Comparison of ENCODE assay signal across 24 cellular contexts in genomic region chr11:44507491-44507890, GRCh38. TPM values are rescaled to one million over a fixed set of nuclear protein-coding genes. Genes with fewer than 3 reads are reported as not detected.
DNase-seq lines count a peak whose midpoint lies in the region; ATAC-seq, FAIRE-seq and TF ChIP-seq lines count a peak whose summit lies in the region.
"Had no signal": no experiment of that assay in that cellular context is flagged by ENCODE, and none has a peak within 500 bp of the region (broad histone marks: within the 10 kb centered on the region; RNA-seq: fewer than 3 reads in every experiment).

No MANE protein-coding gene starts in this region.

- H2AFZ ChIP-seq in H1 (ENCODE audit: low read length) = no peak overlapping the region

- TF ChIP-seq CTCF in HEK293 (tag by site-specific recombination; IDR thresholded peaks at IDR 0.05) (no peak), WTC11 (IDR thresholded peaks at IDR 0.05) (no peak), H1 (IDR thresholded peaks at IDR 0.05; ENCODE audit: control extremely low read depth in 1 of 3, insufficient read depth in 1 of 3, low read depth in 1 of 3, low read length in 3 of 3) (no peak), HFFc6 (IDR thresholded peaks at IDR 0.05) (no peak), esophagus muscularis mucosa (IDR thresholded peaks at IDR 0.05) (no peak)

- CTCF ChIA-PET in HEK293 (lab: Yijun Ruan, JAX) (interaction anchor here (0.6 kb wide), 1 partner anchor 17 kb away, joined by 4 read pairs; no protein-coding TSS in a partner anchor), WTC11 (lab: Charles Lee) (interaction anchor here (0.6 to 1.1 kb wide), 2 partner anchors 16 to 40 kb away, joined by 3 read pairs; no protein-coding TSS in a partner anchor), H1 (lab: Charles Lee; ENCODE audit: partially characterized antibody) (interaction anchor here (0.9 kb wide), 1 partner anchor 14 kb away, joined by 3 read pairs; no protein-coding TSS in a partner anchor)

- no peak for TF ChIP-seq RAD21 in H1 (IDR thresholded peaks at IDR 0.05 in 1 of 2, conservative IDR thresholded peaks at IDR 0.05 in 1 of 2; ENCODE audit: low read depth in 2 of 2, low read length in 2 of 2)

- H3K36me3 ChIP-seq in HEK293 (ENCODE audit: control insufficient read depth in 2 of 2, insufficient read depth in 1 of 2, low read length in 2 of 2) (no peaks in the 10 kb centered on the region), H1 (ENCODE audit: control insufficient read depth in 2 of 4, insufficient read depth in 4 of 4, low read length in 3 of 4) (no peaks in the 10 kb centered on the region), esophagus muscularis mucosa (no peaks in the 10 kb centered on the region)
- H3K36me3 ChIP-seq: BE2C, BLaER1 had no signal

- H3K4me1 Mint-ChIP-seq in WTC11 (no peaks in the 10 kb centered on the region), HFFc6 (ENCODE audit: low read depth) (no peaks in the 10 kb centered on the region)
- H3K4me1 Mint-ChIP-seq: CD14-positive monocyte; CD4-positive, alpha-beta memory T cell; CD4-positive, CD25-positive, alpha-beta regulatory T cell; CD8-positive, alpha-beta memory T cell had no signal

- TF ChIP-seq EP300 in H1 (IDR thresholded peaks at IDR 0.05; ENCODE audit: borderline replicate concordance in 1 of 2, low read depth in 2 of 2, low read length in 2 of 2) (no peak), esophagus muscularis mucosa (IDR thresholded peaks at IDR 0.05) (no peak)

- H3K27ac Mint-ChIP-seq in WTC11 (no peak overlapping the region), HFFc6 (no peak overlapping the region)
- H3K27ac Mint-ChIP-seq: CD14-positive monocyte; CD4-positive, alpha-beta memory T cell; CD8-positive, alpha-beta memory T cell had no signal

- 95% methylated on average over 3 of the region's 3 CpGs; no CpG with 5 or more reads in 1 of the 2 experiments for WGBS in H1 (ENCODE audit: extremely low coverage in 1 of 2, insufficient coverage in 1 of 2, insufficient read length in 1 of 2, insufficient replicate concordance in 2 of 2, low coverage in 1 of 2, low lambda C conversion rate in 2 of 2, missing lambda C conversion rate in 1 of 2), 2 experiments
- 98% methylated on average over 3 of the region's 3 CpGs for WGBS in esophagus muscularis mucosa

- H3K79me1 ChIP-seq in H1 (ENCODE audit: low read depth, low read length) = peaks cover 2% of the 10 kb centered on the region; the same call in 1 of the 2 replicates

- H2BK120ac ChIP-seq in H1 (replicated peaks; ENCODE audit: low read depth, low read length) = no peak overlapping the region

- peaks cover 0 to 2% (median 0%) of the 10 kb centered on the region in 4 experiments; a peak in 3 of 7 replicates for H3K27me3 ChIP-seq in H1 (replicated peaks in 1 of 4; ENCODE audit: control insufficient read depth in 3 of 4, extremely low read depth in 1 of 4, insufficient read depth in 3 of 4, low read length in 3 of 4)
- peaks cover 0 to 17% (median 0%) of the 10 kb centered on the region in 4 donors for H3K27me3 ChIP-seq in esophagus muscularis mucosa
- H3K27me3 ChIP-seq: BE2C, BLaER1 had no signal

- H3K36me3 Mint-ChIP-seq in WTC11 = no peaks in the 10 kb centered on the region
- no peaks in the 10 kb centered on the region for H3K36me3 Mint-ChIP-seq in HFFc6 (ENCODE audit: low read depth)
- H3K36me3 Mint-ChIP-seq: CD14-positive monocyte; CD4-positive, alpha-beta memory T cell; CD4-positive, CD25-positive, alpha-beta regulatory T cell had no signal

- H3K18ac ChIP-seq in H1 (ENCODE audit: extremely low read depth, low read length) = no peak overlapping the region

- no peaks in the 10 kb centered on the region for H3K79me2 ChIP-seq in H1 (ENCODE audit: control insufficient read depth in 1 of 2, insufficient read depth in 2 of 2, low read length in 2 of 2)

- ATAC-seq in WTC11 (no peak), HG03571 (IDR thresholded peaks at IDR 0.05; ENCODE audit: unreplicated experiment) (no peak)

- H3K23ac ChIP-seq in H1 (ENCODE audit: insufficient read length) = no peak overlapping the region

- H3K14ac ChIP-seq in H1 (ENCODE audit: insufficient read length) = no peak overlapping the region

- H3K27me3 Mint-ChIP-seq in WTC11 (ENCODE audit: low read depth) (peaks cover 9% of the 10 kb centered on the region; the same call in 1 of the 2 replicates), HFFc6 (ENCODE audit: insufficient read depth) (peaks cover 49% of the 10 kb centered on the region)
- H3K27me3 Mint-ChIP-seq: CD4-positive, CD25-positive, alpha-beta regulatory T cell had no signal

- H3K4me3 Mint-ChIP-seq in WTC11 = no peak overlapping the region
- H3K4me3 Mint-ChIP-seq in HFFc6 = no peak overlapping the region
- H3K4me3 Mint-ChIP-seq: CD14-positive monocyte; CD4-positive, alpha-beta memory T cell; CD4-positive, CD25-positive, alpha-beta regulatory T cell; CD8-positive, alpha-beta memory T cell had no signal

- H4K20me1 ChIP-seq in H1 (replicated peaks in 1 of 2; ENCODE audit: control insufficient read depth in 1 of 2, insufficient read depth in 2 of 2, low read length in 2 of 2) = peaks cover 0 to 4% of the 10 kb centered on the region in 2 experiments
- H4K20me1 ChIP-seq: BLaER1 had no signal

- no peak overlapping the region for H2AK5ac ChIP-seq in H1 (ENCODE audit: low read depth, low read length)

- H3K4me2 ChIP-seq in H1 (ENCODE audit: insufficient read depth in 1 of 2, low read depth in 2 of 2, low read length in 2 of 2) = no peak overlapping the region

- intact Hi-C loops in esophagus muscularis mucosa (cut with DNase I) = no loop called here

- no peak overlapping the region for H2BK12ac ChIP-seq in H1 (ENCODE audit: low read depth, low read length)

- POLR2A ChIA-PET in HEK293 (lab: Yijun Ruan, JAX) = no interaction called here
- POLR2A ChIA-PET in WTC11 (lab: Charles Lee) = no interaction called here
- POLR2A ChIA-PET in H1 (lab: Charles Lee; ENCODE audit: partially characterized antibody) = no interaction called here

- no peaks in the 10 kb centered on the region for H3K4me1 ChIP-seq in HEK293 (ENCODE audit: control insufficient read depth, insufficient read depth, low read length)
- H3K4me1 ChIP-seq in H1 (replicated peaks in 1 of 4; ENCODE audit: control insufficient read depth in 3 of 4, insufficient read depth in 4 of 4, low read length in 3 of 4) = no peaks in the 10 kb centered on the region
- no peaks in the 10 kb centered on the region for H3K4me1 ChIP-seq in esophagus muscularis mucosa
- H3K4me1 ChIP-seq: BE2C had no signal

- TF ChIP-seq POLR2A in H1 (IDR thresholded peaks at IDR 0.05; ENCODE audit: control extremely low read depth in 1 of 2, low read depth in 2 of 2, low read length in 2 of 2) (no peak), esophagus muscularis mucosa (IDR thresholded peaks at IDR 0.05; ENCODE audit: low read depth) (no peak)

- H2BK20ac ChIP-seq in H1 (ENCODE audit: low read length) = no peak overlapping the region

- H4K91ac ChIP-seq in H1 (replicated peaks; ENCODE audit: insufficient read length, low read length) = no peak overlapping the region

- no peak overlapping the region for H3K56ac ChIP-seq in H1 (replicated peaks; ENCODE audit: insufficient read length, low read depth, low read length)

- no peak overlapping the region for H2BK15ac ChIP-seq in H1 (ENCODE audit: low read length)

- H2BK5ac ChIP-seq in H1 (ENCODE audit: low read depth, low read length) = no peak overlapping the region

- no peak overlapping the region for H3K4ac ChIP-seq in H1 (replicated peaks; ENCODE audit: insufficient read length, low read depth, low read length)

- FAIRE-seq in H1 (lab: Jason Lieb, UNC) = no peak
- FAIRE-seq: A204.1, D721Med, G401.6, GM12891, GM19239 had no signal

- no peak overlapping the region for H3K9ac ChIP-seq in H1 (replicated peaks in 1 of 4; ENCODE audit: extremely low read depth in 1 of 4, low read depth in 3 of 4, low read length in 3 of 4)
- H3K9ac ChIP-seq: BLaER1 had no signal

- peaks cover 10% of the 10 kb centered on the region for H3K9me3 Mint-ChIP-seq in WTC11
- H3K9me3 Mint-ChIP-seq in HFFc6 = no peaks in the 10 kb centered on the region

- H3K4me3 ChIP-seq in HEK293 (ENCODE audit: low read depth, low read length) = no peak overlapping the region
- H3K4me3 ChIP-seq in H1 (ENCODE audit: extremely low read depth in 1 of 4, insufficient read depth in 2 of 4, low read depth in 3 of 4, low read length in 4 of 4) = no peak overlapping the region
- no peak overlapping the region for H3K4me3 ChIP-seq in esophagus muscularis mucosa
- H3K4me3 ChIP-seq: BLaER1 had no signal

- peaks cover 8% of the 10 kb centered on the region; the same call in 1 of the 2 replicates for H3K23me2 ChIP-seq in H1 (ENCODE audit: low read depth, low read length)

- H3K27ac ChIP-seq in HEK293 (ENCODE audit: extremely low read depth, low read depth, low read length) (no peak overlapping the region), H1 (ENCODE audit: low read depth, low read length) (no peak overlapping the region), esophagus muscularis mucosa (replicated peaks in 1 of 4) (no peak overlapping the region)
- H3K27ac ChIP-seq: BLaER1 had no signal

- H4K8ac ChIP-seq in H1 (ENCODE audit: extremely low read depth, insufficient read depth, low read length) = no peak overlapping the region

- DNase-seq in WTC11 (ENCODE audit: low spot score) (no peak), H1 (ENCODE audit: low read depth in 1 of 2, low spot score in 2 of 2) (no peak), HFFc6 (no peak), esophagus muscularis mucosa (ENCODE audit: extremely low spot score) (no peak), epidermal melanocyte (ENCODE audit: insufficient read length, low spot score) (no peak)
- DNase-seq: 8988T; ACHN; BE2C; Calu3; CD4-positive, alpha-beta memory T cell; CD4-positive, CD25-positive, alpha-beta regulatory T cell; CD8-positive, alpha-beta memory T cell; COR-L47; DMS79 treated with DMSO at 0.1 percent for 48 hours; GF-D8 had no signal

- H3K9me3 ChIP-seq in HEK293 (ENCODE audit: control insufficient read depth, insufficient read depth, low read depth, low read length) (no peaks in the 10 kb centered on the region), H1 (ENCODE audit: insufficient read depth in 2 of 2, low read depth in 1 of 2, low read length in 1 of 2) (no peaks in the 10 kb centered on the region), esophagus muscularis mucosa (peaks cover 0 to 9% (median 3%) of the 10 kb centered on the region in 4 donors)
- H3K9me3 ChIP-seq: BE2C had no signal

- no peak overlapping the region for H4K5ac ChIP-seq in H1 (ENCODE audit: insufficient read length, low read depth, low read length)

RNA-seq across cellular contexts. Expression of gene CD82, which starts 58.0 kb away (rescaled TPM):
- total RNA-seq in WTC11 (2021) (15.5 to 19.8 TPM (median 19.3 TPM) in 3 replicates), esophagus muscularis mucosa (10 to 100 TPM; 11.0 to 20.6 (median 16.3) TPM)
- 7.9 and 8.6 TPM in 2 replicates for total RNA-seq in H1 (2021; fragmentation: NEBNext Ultra II Directional; extraction: Animal tissue kit (Norgen Biotek cat#: 25700))
- polyA plus RNA-seq in H1 (2011; rRNA removed) = 10.1 and 10.3 TPM in 2 replicates
- polyA plus RNA-seq in H1 (2011; cell fraction: cytosol; rRNA removed) = 11.5 TPM
- 5.3 TPM for polyA plus RNA-seq in H1 (2011; cell fraction: nucleus; rRNA removed)
- 6.0 to 11.2 TPM (median 8.8 TPM) in 4 replicates for polyA plus RNA-seq in H1 (2012, experiment 1 of 2)
- 5.3 TPM for polyA plus RNA-seq in H1 (2012, experiment 2 of 2)
- polyA plus RNA-seq in H1 (2013, experiment 1 of 2) = 6.9 TPM
- polyA plus RNA-seq in H1 (2013, experiment 2 of 2) = 7.0 TPM
- polyA minus RNA-seq in H1 (2011; rRNA and poly(A)+ RNA removed) = 3.8 and 10.3 TPM in 2 replicates
- polyA minus RNA-seq in H1 (2011; cell fraction: cytosol; rRNA and poly(A)+ RNA removed) = 6.8 TPM
- polyA minus RNA-seq in H1 (2011; cell fraction: nucleus; rRNA and poly(A)+ RNA removed) = 2.9 TPM
- 10 to 100 TPM; 17.3 to 31.7 (median 20.7) TPM for total RNA-seq in HFFc6 (2021; fragmentation: NEBNext Ultra II Directional; extraction: Animal tissue kit (Norgen Biotek cat#: 25700))
